In the genomic region with DNA sequence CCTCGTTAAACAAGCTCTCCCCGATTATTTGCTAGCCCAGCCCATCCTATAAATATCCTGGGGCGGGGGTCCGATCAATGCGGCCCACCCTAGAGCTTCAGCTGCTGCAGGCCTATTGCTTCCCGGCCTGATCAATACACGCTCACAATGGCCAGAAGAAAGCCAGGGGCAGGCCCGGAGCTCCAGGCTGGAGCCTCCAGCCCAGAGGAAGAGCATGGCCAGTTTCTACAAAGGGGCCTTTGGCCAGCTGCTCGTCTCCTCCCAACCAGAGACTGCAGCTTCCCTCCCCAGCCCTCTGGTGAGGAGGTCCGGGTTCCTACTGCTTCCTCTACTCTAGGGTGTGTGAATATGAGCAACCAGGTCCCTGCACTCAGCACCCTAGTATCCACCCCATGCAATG, we compare ENCODE assay signal across 26 cellular contexts. TPM values are rescaled to one million over a fixed set of nuclear protein-coding genes. Genes with fewer than 3 reads are reported as not detected.
DNase-seq lines count a peak whose midpoint lies in the region; ATAC-seq, FAIRE-seq and TF ChIP-seq lines count a peak whose summit lies in the region.
"Had no signal": no experiment of that assay in that cellular context is flagged by ENCODE, and none has a peak within 500 bp of the region (broad histone marks: within the 10 kb centered on the region; RNA-seq: fewer than 3 reads in every experiment).

No MANE protein-coding gene starts in this region.

- peaks cover 63% of the 10 kb centered on the region for H3K27me3 Mint-ChIP-seq in neural crest cell (ENCODE audit: low read depth)

- POLR2A ChIA-PET in HepG2 (lab: Yijun Ruan, JAX) = no interaction called here

- CTCF ChIA-PET in HepG2 (lab: Yijun Ruan, JAX; ENCODE audit: low intra/inter-chr PET ratio, low total read pairs) = no interaction called here

- no peak for TF ChIP-seq EP300 in HepG2 (IDR thresholded peaks at IDR 0.05; ENCODE audit: low read depth in 2 of 2, low read length in 2 of 2)
- no peak for TF ChIP-seq EP300 in HepG2 (CRISPR knock-in tag; IDR thresholded peaks at IDR 0.05; ENCODE audit: borderline replicate concordance)

- no peaks in the 10 kb centered on the region for H3K36me3 ChIP-seq in HepG2 (replicated peaks in 1 of 2; ENCODE audit: control insufficient read depth in 1 of 2, insufficient read depth in 2 of 2, low read length in 2 of 2)
- no peaks in the 10 kb centered on the region for H3K36me3 ChIP-seq in right lobe of liver
- no peaks in the 10 kb centered on the region for H3K36me3 ChIP-seq in iPS-18a (ENCODE audit: control insufficient read depth, low read depth, low read length)
- no peaks in the 10 kb centered on the region for H3K36me3 ChIP-seq in smooth muscle cell (ENCODE audit: low read depth)
- H3K36me3 ChIP-seq: BLaER1 treated with 17β-estradiol and CSF1 and Interleukin-3, amounts not matched to agents 10 nM and 100 nM; MG63 had no signal

- H3K4me1 ChIP-seq in HepG2 (ENCODE audit: insufficient read depth, low read length) (peaks cover 83% of the 10 kb centered on the region), right lobe of liver (peaks cover 0 to 81% (median 19%) of the 10 kb centered on the region in 4 donors), iPS-18a (ENCODE audit: control insufficient read depth, low read depth, low read length) (peaks cover 42% of the 10 kb centered on the region), smooth muscle cell (ENCODE audit: low read depth) (peaks cover 18% of the 10 kb centered on the region)

- H3K4me2 ChIP-seq in HepG2 (ENCODE audit: low read depth, low read length) (no peak overlapping the region), smooth muscle cell (no peak overlapping the region)
- H3K4me2 ChIP-seq: PC-9 had no signal

- H3K9me3 Mint-ChIP-seq in neural crest cell = no peaks in the 10 kb centered on the region

- intact Hi-C loops in HepG2 (cut with micrococcal nuclease; ENCODE audit: unreplicated experiment) (no loop called here), right lobe of liver (cut with DNase I) (no loop called here)

- H3K4me1 Mint-ChIP-seq in neural crest cell = peaks cover 42% of the 10 kb centered on the region
- H3K4me1 Mint-ChIP-seq: CD4-positive, alpha-beta memory T cell had no signal

- H3K79me2 ChIP-seq in HepG2 (ENCODE audit: insufficient read depth, low read length) (no peaks in the 10 kb centered on the region), smooth muscle cell (ENCODE audit: low read depth) (no peaks in the 10 kb centered on the region)

- H2AFZ ChIP-seq in HepG2 (ENCODE audit: low read length) (no peak overlapping the region), smooth muscle cell (ENCODE audit: low read depth) (no peak overlapping the region)
- H2AFZ ChIP-seq: PC-9 had no signal

- TF ChIP-seq POLR2A in HepG2 (IDR thresholded peaks at IDR 0.05; ENCODE audit: insufficient read depth in 1 of 2, low read depth in 2 of 2, low read length in 2 of 2) = no peak
- TF ChIP-seq POLR2A in right lobe of liver (IDR thresholded peaks at IDR 0.05) = no peak

- FAIRE-seq in HepG2 (lab: Jason Lieb, UNC) (no peak), RCC 7860 (lab: Jason Lieb, UNC) (no peak), urothelium cell line (lab: Jason Lieb, UNC) (no peak)
- FAIRE-seq: GM12892, GM18507, K562 had no signal

- no peaks in the 10 kb centered on the region for H3K36me3 Mint-ChIP-seq in neural crest cell (ENCODE audit: low read depth)
- H3K36me3 Mint-ChIP-seq: CD4-positive, alpha-beta memory T cell had no signal

- TF ChIP-seq CTCF in HepG2 (CRISPR knock-in tag; IDR thresholded peaks at IDR 0.05) (no peak), right lobe of liver (IDR thresholded peaks at IDR 0.05) (no peak), neural crest cell (conservative IDR thresholded peaks at IDR 0.05) (no peak), smooth muscle cell (IDR thresholded peaks at IDR 0.05; ENCODE audit: borderline replicate concordance, insufficient read depth, poor library complexity, severe bottlenecking) (no peak)

- peak overlapping the region; percentile 82 for H3K4me3 Mint-ChIP-seq in neural crest cell
- H3K4me3 Mint-ChIP-seq: CD4-positive, alpha-beta memory T cell had no signal

- no peaks in the 10 kb centered on the region for H3F3A ChIP-seq in smooth muscle cell (ENCODE audit: low read depth)

- no peak for TF ChIP-seq RAD21 in HepG2 (CRISPR knock-in tag; IDR thresholded peaks at IDR 0.05)

- no peak overlapping the region for H3K27ac ChIP-seq in HepG2 (ENCODE audit: extremely low read length, insufficient read depth, low read length)
- no peak overlapping the region for H3K27ac ChIP-seq in right lobe of liver
- no peak overlapping the region for H3K27ac ChIP-seq in iPS-18a (ENCODE audit: low read length)
- no peak overlapping the region for H3K27ac ChIP-seq in smooth muscle cell (ENCODE audit: low read depth)
- H3K27ac ChIP-seq: BLaER1 treated with 17β-estradiol and CSF1 and Interleukin-3, amounts not matched to agents 10 nM and 100 nM; PC-9; RWPE1; SK-N-MC had no signal

- in situ Hi-C loops in HepG2 (cut with HindIII; ENCODE audit: extremely low pct_ligation_motif_present, low pct_unique_long_range_greater_than_20kb) = no loop called here

- no peaks in the 10 kb centered on the region for H3K9me3 ChIP-seq in HepG2 (ENCODE audit: low read length)
- H3K9me3 ChIP-seq in right lobe of liver = no peaks in the 10 kb centered on the region
- H3K9me3 ChIP-seq in iPS-18a (ENCODE audit: control insufficient read depth, low read depth, low read length) = no peaks in the 10 kb centered on the region
- H3K9me3 ChIP-seq in smooth muscle cell (replicated peaks; ENCODE audit: low read depth) = no peaks in the 10 kb centered on the region
- H3K9me3 ChIP-seq: BLaER1 treated with 17β-estradiol and CSF1 and Interleukin-3, amounts not matched to agents 10 nM and 100 nM; Caco-2; MG63 had no signal

- no TSS peak for BruUV-seq in HepG2 (replicated peaks; lab: Mats Ljungman, UMichigan)

- no peak for DNase-seq in HepG2 (ENCODE audit: low spot score)
- DNase-seq in right lobe of liver = no peak
- no peak for DNase-seq in neural crest cell (ENCODE audit: low read depth, low spot score)
- DNase-seq in smooth muscle cell (lab: John Stamatoyannopoulos, UW; ENCODE audit: unreplicated experiment) = no peak
- DNase-seq in RCC 7860 (ENCODE audit: low spot score) = no peak
- no peak for DNase-seq in urothelium cell line (ENCODE audit: low spot score)
- DNase-seq: 8988T; Caco-2; CD4-positive, alpha-beta memory T cell; DMS 273 treated with DMSO at 0.1 percent for 48 hours; MG63; NCI-H1417 treated with DMSO at 0.1 percent for 48 hours; NCI-H187 treated with DMSO at 0.1 percent for 48 hours; NCI-H2107; NCI-H69; PC-9; SHP77 treated with DMSO at 0.1 percent for 48 hours had no signal

- peak; percentile 22; the same call in 2 of the 3 replicates for ATAC-seq in HepG2
- ATAC-seq in right lobe of liver = no peak
- ATAC-seq in GM21390 (IDR thresholded peaks at IDR 0.05; ENCODE audit: unreplicated experiment) = no peak
- ATAC-seq: K562 had no signal

- 81% methylated on average over 10 of the region's 10 CpGs for WGBS in HepG2 (ENCODE audit: low lambda C conversion rate)
- WGBS in right lobe of liver (ENCODE audit: insufficient coverage, low coverage, low lambda C conversion rate, missing lambda C conversion rate) = 41% methylated on average over 7 of the region's 10 CpGs
- 78% methylated on average over 10 of the region's 10 CpGs for WGBS in smooth muscle cell (ENCODE audit: low lambda C conversion rate)

- H4K20me1 ChIP-seq in HepG2 (ENCODE audit: insufficient read depth, low read length) = no peaks in the 10 kb centered on the region
- H4K20me1 ChIP-seq in smooth muscle cell (ENCODE audit: low read depth) = no peaks in the 10 kb centered on the region

- H3K27me3 ChIP-seq in HepG2 (ENCODE audit: control insufficient read depth in 1 of 2, insufficient read depth in 2 of 2, low read length in 2 of 2) (no peaks in the 10 kb centered on the region), right lobe of liver (no peaks in the 10 kb centered on the region), iPS-18a (ENCODE audit: control insufficient read depth, insufficient read depth, low read length) (peaks cover 46% of the 10 kb centered on the region), smooth muscle cell (ENCODE audit: low read depth) (peaks cover 50% of the 10 kb centered on the region)
- H3K27me3 ChIP-seq: MG63 had no signal

- H3K9ac ChIP-seq in HepG2 (ENCODE audit: insufficient read depth, low read depth, low read length) (no peak overlapping the region), iPS-18a (ENCODE audit: low read length) (no peak overlapping the region), smooth muscle cell (ENCODE audit: low read depth) (no peak overlapping the region)
- H3K9ac ChIP-seq: BLaER1 treated with 17β-estradiol and CSF1 and Interleukin-3, amounts not matched to agents 10 nM and 100 nM had no signal

- H3K4me3 ChIP-seq in HepG2 (replicated peaks in 1 of 3; ENCODE audit: insufficient read depth in 1 of 3, low read depth in 2 of 3, low read length in 3 of 3) = no peak overlapping the region
- no peak overlapping the region for H3K4me3 ChIP-seq in right lobe of liver
- H3K4me3 ChIP-seq in iPS-18a (ENCODE audit: low read length) = peak overlapping the region; percentile 52
- H3K4me3 ChIP-seq in smooth muscle cell = no peak overlapping the region
- H3K4me3 ChIP-seq: K562, MG63, PC-9, SK-N-MC had no signal

- H3K27ac Mint-ChIP-seq in neural crest cell (ENCODE audit: unreplicated experiment) = peak overlapping the region; percentile 52
- H3K27ac Mint-ChIP-seq: CD4-positive, alpha-beta memory T cell had no signal

RNA-seq across cellular contexts. Expression of a gene that starts 36.7 kb away (rescaled TPM):
- total RNA-seq in HepG2 (2016; rRNA removed; fragmentation: Illumina TruSeq; extraction: Trizol) (12.3 and 18.5 TPM in 2 replicates), right lobe of liver (10 to 100 TPM; 22.9 to 30.1 (median 26.4) TPM), neural crest cell (79.4 and 85.7 TPM in 2 replicates), smooth muscle cell (1.7 and 6.2 TPM in 2 replicates)
- 3.8 and 4.7 TPM in 2 replicates for total RNA-seq in HepG2 (2016; cell fraction: cytosol; rRNA removed; fragmentation: Illumina TruSeq; extraction: Trizol; ENCODE audit: low read depth)
- total RNA-seq in HepG2 (2016; cell fraction: insoluble cytoplasmic fraction; rRNA removed; fragmentation: Illumina TruSeq; extraction: Trizol) = 12.7 and 13.5 TPM in 2 replicates
- total RNA-seq in HepG2 (2016; cell fraction: membrane; rRNA removed; fragmentation: Illumina TruSeq; extraction: Trizol) = 12.7 and 14.2 TPM in 2 replicates
- 12.5 and 15.2 TPM in 2 replicates for total RNA-seq in HepG2 (2016; cell fraction: nucleus; rRNA removed; fragmentation: Illumina TruSeq; extraction: Trizol)
- polyA plus RNA-seq in HepG2 (2011; rRNA removed) (5.9 and 6.6 TPM in 2 replicates), smooth muscle cell (1.6 and 2.2 TPM in 2 replicates)
- polyA plus RNA-seq in HepG2 (2011; cell fraction: cytosol; rRNA removed) = 3.8 and 4.0 TPM in 2 replicates
- 7.7 TPM in 2 replicates for polyA plus RNA-seq in HepG2 (2011; cell fraction: nucleus; rRNA removed)
- 6.2 and 6.9 TPM in 2 replicates for polyA plus RNA-seq in HepG2 (2012)
- 2.3 and 3.0 TPM in 2 replicates for polyA plus RNA-seq in HepG2 (2016; cell fraction: cytosol; fragmentation: Illumina TruSeq; extraction: Trizol; ENCODE audit: low read depth)
- 16.0 and 21.0 TPM in 2 replicates for polyA plus RNA-seq in HepG2 (2016; cell fraction: insoluble cytoplasmic fraction; fragmentation: Illumina TruSeq; extraction: Trizol; ENCODE audit: low read depth)
- polyA plus RNA-seq in HepG2 (2016; cell fraction: membrane; fragmentation: Illumina TruSeq; extraction: Trizol; ENCODE audit: low read depth) = 8.5 and 9.6 TPM in 2 replicates
- polyA plus RNA-seq in HepG2 (2016; cell fraction: nucleus; fragmentation: Illumina TruSeq; extraction: Trizol; ENCODE audit: insufficient read depth, low read depth) = 30.9 and 34.8 TPM in 2 replicates
- 0.02 and 5.6 TPM in 2 replicates for polyA minus RNA-seq in HepG2 (2011; rRNA and poly(A)+ RNA removed; ENCODE audit: low replicate concordance)
- polyA minus RNA-seq in HepG2 (2011; cell fraction: cytosol; rRNA and poly(A)+ RNA removed) = 3.4 and 4.2 TPM in 2 replicates
- polyA minus RNA-seq in HepG2 (2011; cell fraction: nucleus; rRNA and poly(A)+ RNA removed) = 4.0 and 4.2 TPM in 2 replicates
- total RNA-seq: Caco-2; CD4-positive, alpha-beta memory T cell; K562; LHCN-M2; PC-9 had no signal
- polyA plus RNA-seq: CD4-positive, alpha-beta memory T cell; K562 had no signal
